In the genomic region with DNA sequence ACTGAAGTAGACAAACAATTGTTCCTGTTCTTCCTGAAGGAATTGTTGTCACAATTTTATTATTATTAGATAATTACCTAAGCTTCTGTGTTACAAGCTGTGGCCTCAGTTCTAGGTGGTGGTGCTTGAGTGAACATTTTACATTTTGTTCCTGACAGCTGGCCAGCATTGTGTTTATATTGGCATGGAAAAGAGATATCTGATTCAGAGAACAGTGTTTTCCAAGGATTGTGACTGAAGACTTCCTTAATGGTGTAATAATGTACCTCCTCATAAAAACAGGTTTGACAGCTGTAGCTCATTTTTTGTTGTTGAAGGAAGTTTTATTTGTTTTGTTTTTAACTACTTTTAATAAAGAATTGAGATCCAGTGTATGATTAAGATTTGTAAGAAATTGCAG, we compare ENCODE assay signal across 11 cellular contexts.
DNase-seq lines count a peak whose midpoint lies in the region; ATAC-seq lines count a peak whose summit lies in the region.
"Had no signal": no experiment of that assay in that cellular context is flagged by ENCODE, and none has a peak within 500 bp of the region (broad histone marks: within the 10 kb centered on the region; RNA-seq: fewer than 3 reads in every experiment).

No MANE protein-coding gene starts in this region.

- no peak overlapping the region for H3K4me3 Mint-ChIP-seq in activated CD4-positive, alpha-beta memory T cell treated with anti-CD3 and anti-CD28 coated beads for 36 hours
- no peak overlapping the region for H3K4me3 Mint-ChIP-seq in activated T-helper 2 cell treated with anti-CD3 and anti-CD28 coated beads, Interferon-gamma antibody, Interleukin-2, Interleukin-4, amounts not matched to agents 10 μg/mL and 5 μg/mL and 100 μg/mL, durations not matched to agents 14 hours and 24 hours and 36 hours (ENCODE audit: low read depth)
- H3K4me3 Mint-ChIP-seq: activated T-helper 17 cell treated with anti-CD3 and anti-CD28 coated beads, Interleukin-2, amount 50 U/mL, for 72 hours had no signal

- H3K4me1 Mint-ChIP-seq in activated CD4-positive, alpha-beta memory T cell treated with anti-CD3 and anti-CD28 coated beads for 36 hours (ENCODE audit: low read depth): peaks cover 17% of the 10 kb centered on the region
- H3K4me1 Mint-ChIP-seq in activated T-helper 2 cell treated with anti-CD3 and anti-CD28 coated beads, Interferon-gamma antibody, Interleukin-2, Interleukin-4, amounts not matched to agents 10 μg/mL and 5 μg/mL and 100 μg/mL, durations not matched to agents 14 hours and 24 hours and 36 hours (ENCODE audit: low read depth): peaks cover 25% of the 10 kb centered on the region

- H3K36me3 Mint-ChIP-seq in activated CD4-positive, alpha-beta memory T cell treated with anti-CD3 and anti-CD28 coated beads for 36 hours: peaks cover 6% of the 10 kb centered on the region
- peaks cover 8% of the 10 kb centered on the region for H3K36me3 Mint-ChIP-seq in activated T-helper 2 cell treated with anti-CD3 and anti-CD28 coated beads, Interferon-gamma antibody, Interleukin-2, Interleukin-4, amounts not matched to agents 10 μg/mL and 5 μg/mL and 100 μg/mL, durations not matched to agents 14 hours and 24 hours and 36 hours (ENCODE audit: low read depth)

- intact Hi-C loops in left colon (cut with DNase I, micrococcal nuclease): no loop called here
- intact Hi-C loops in activated CD4-positive, alpha-beta memory T cell treated with anti-CD3 and anti-CD28 coated beads for 36 hours (cut with micrococcal nuclease): loop anchor here (2.0 to 5.0 kb wide), 2 partner anchors 351 to 403 kb away; a partner anchor contains a TSS
- intact Hi-C loops in activated T-helper 2 cell treated with anti-CD3 and anti-CD28 coated beads, Interferon-gamma antibody, Interleukin-2, Interleukin-4, amounts not matched to agents 10 μg/mL and 5 μg/mL and 100 μg/mL, durations not matched to agents 14 hours and 24 hours and 36 hours (cut with micrococcal nuclease): loop anchor here (5.0 to 10.0 kb wide), 3 partner anchors 237 to 574 kb away; a partner anchor contains a TSS

- DNase-seq in AG08396 (ENCODE audit: low spot score) (peak; percentile 20), M059J (ENCODE audit: low read depth) (peak; percentile 66), brain pericyte (ENCODE audit: low read depth, low spot score) (peak; percentile 39), left colon (peak; percentile 14 to 50), nucleus accumbens (lab: John Stamatoyannopoulos, UW) (no peak)
- no peak for DNase-seq in activated CD4-positive, alpha-beta memory T cell treated with anti-CD3 and anti-CD28 coated beads for 36 hours
- DNase-seq in activated T-helper 2 cell treated with anti-CD3 and anti-CD28 coated beads, Interferon-gamma antibody, Interleukin-2, Interleukin-4, amounts not matched to agents 10 μg/mL and 5 μg/mL and 100 μg/mL, durations not matched to agents 14 hours and 24 hours and 36 hours (ENCODE audit: low spot score): no peak
- DNase-seq: CD4-positive, CD25-positive, alpha-beta regulatory T cell; stimulated activated naive CD4-positive, alpha-beta T cell had no signal

- POLR2A ChIA-PET in activated CD4-positive, alpha-beta memory T cell treated with anti-CD3 and anti-CD28 coated beads for 36 hours (lab: Charles Lee): no interaction called here

- H3K9me3 Mint-ChIP-seq in activated CD4-positive, alpha-beta memory T cell treated with anti-CD3 and anti-CD28 coated beads for 36 hours: no peaks in the 10 kb centered on the region
- H3K9me3 Mint-ChIP-seq in activated T-helper 2 cell treated with anti-CD3 and anti-CD28 coated beads, Interferon-gamma antibody, Interleukin-2, Interleukin-4, amounts not matched to agents 10 μg/mL and 5 μg/mL and 100 μg/mL, durations not matched to agents 14 hours and 24 hours and 36 hours: peaks cover 9% of the 10 kb centered on the region

- ATAC-seq in left colon (peak; percentile 96), HG03025 (IDR thresholded peaks at IDR 0.05; ENCODE audit: low FRiP score, unreplicated experiment) (no peak)
- ATAC-seq: activated T-helper 17 cell treated with anti-CD3 and anti-CD28 coated beads, Interleukin-2, amount 50 U/mL, for 72 hours had no signal

- H3K27ac Mint-ChIP-seq in activated CD4-positive, alpha-beta memory T cell treated with anti-CD3 and anti-CD28 coated beads for 36 hours: no peak overlapping the region
- H3K27ac Mint-ChIP-seq in activated T-helper 2 cell treated with anti-CD3 and anti-CD28 coated beads, Interferon-gamma antibody, Interleukin-2, Interleukin-4, amounts not matched to agents 10 μg/mL and 5 μg/mL and 100 μg/mL, durations not matched to agents 14 hours and 24 hours and 36 hours: no peak overlapping the region
- H3K27ac Mint-ChIP-seq: activated T-helper 17 cell treated with anti-CD3 and anti-CD28 coated beads, Interleukin-2, amount 50 U/mL, for 72 hours; CD4-positive, CD25-positive, alpha-beta regulatory T cell had no signal

- H3K27me3 Mint-ChIP-seq in activated CD4-positive, alpha-beta memory T cell treated with anti-CD3 and anti-CD28 coated beads for 36 hours: no peaks in the 10 kb centered on the region
- peaks cover 23% of the 10 kb centered on the region for H3K27me3 Mint-ChIP-seq in activated T-helper 2 cell treated with anti-CD3 and anti-CD28 coated beads, Interferon-gamma antibody, Interleukin-2, Interleukin-4, amounts not matched to agents 10 μg/mL and 5 μg/mL and 100 μg/mL, durations not matched to agents 14 hours and 24 hours and 36 hours (ENCODE audit: low read depth)
- H3K27me3 Mint-ChIP-seq: activated T-helper 17 cell treated with anti-CD3 and anti-CD28 coated beads, Interleukin-2, amount 50 U/mL, for 72 hours had no signal

- CTCF ChIA-PET in activated CD4-positive, alpha-beta memory T cell treated with anti-CD3 and anti-CD28 coated beads for 36 hours (lab: Charles Lee): interaction anchor here (0.8 to 4.7 kb wide), 4 partner anchors 10 to 572 kb away, joined by 3 to 82 read pairs (median 33); no protein-coding TSS in a partner anchor

Comparison
In these comparisons a context has a peak if more than half of its experiments do, and no peak if none do; other contexts are left out.
1. DNase-seq: peak in AG08396 (single experiment), M059J (single experiment), brain pericyte (single experiment) and left colon (2 of 2); none in activated CD4-positive, alpha-beta memory T cell treated with anti-CD3 and anti-CD28 coated beads for 36 hours (single experiment), activated T-helper 2 cell treated with anti-CD3 and anti-CD28 coated beads, Interferon-gamma antibody, Interleukin-2, Interleukin-4, amounts not matched to agents 10 μg/mL and 5 μg/mL and 100 μg/mL, durations not matched to agents 14 hours and 24 hours and 36 hours (single experiment) and nucleus accumbens (0 of 56).
2. intact Hi-C loops: an anchor here in activated CD4-positive, alpha-beta memory T cell treated with anti-CD3 and anti-CD28 coated beads for 36 hours (2.0 to 5.0 kb wide) and activated T-helper 2 cell treated with anti-CD3 and anti-CD28 coated beads, Interferon-gamma antibody, Interleukin-2, Interleukin-4, amounts not matched to agents 10 μg/mL and 5 μg/mL and 100 μg/mL, durations not matched to agents 14 hours and 24 hours and 36 hours (5.0 to 10.0 kb wide); none called in left colon.